ENCODE assay signal across 1 cellular context in genomic region chr3:196735751-196736150, GRCh38.
TF ChIP-seq lines count a peak whose summit lies in the region.

No MANE protein-coding gene starts in this region.

TF ChIP-seq in HepG2, 621 proteins besides CTCF, POLR2A, EP300 and RAD21:
- TF ChIP-seq ATF7 (IDR thresholded peaks at IDR 0.05) (peak; percentile 34; the same call in 1 of the 2 replicates), ATF7 (CRISPR knock-in tag; IDR thresholded peaks at IDR 0.05) (no peak), DRAP1 (CRISPR knock-in tag; IDR thresholded peaks at IDR 0.05) (no peak)
